20 cellular contexts compared by ENCODE assay signal in the genomic region with DNA sequence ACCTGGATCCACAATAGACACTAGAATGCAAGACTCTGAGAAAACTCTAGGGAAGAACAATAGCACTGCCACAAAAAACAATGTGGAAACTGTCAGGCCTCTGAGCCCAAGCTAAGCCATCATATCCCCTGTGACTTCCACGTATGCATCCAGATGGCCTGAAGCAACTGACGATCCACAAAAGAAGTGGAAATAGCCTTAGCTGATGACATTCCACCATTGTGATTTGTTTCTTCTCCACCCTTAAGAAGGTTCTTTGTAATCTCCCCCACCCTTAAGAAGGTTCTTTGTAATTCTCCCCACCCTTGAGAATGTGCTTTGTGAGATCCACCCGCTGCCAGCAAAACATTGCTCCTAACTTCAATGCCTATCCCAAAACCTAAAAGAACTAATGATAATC. TPM values are rescaled to one million over a fixed set of nuclear protein-coding genes. Genes with fewer than 3 reads are reported as not detected.
A peak's percentile ranks its signal among the peaks of the same experiment; 100 is the strongest.
DNase-seq lines count a peak whose midpoint lies in the region; FAIRE-seq and TF ChIP-seq lines count a peak whose summit lies in the region.
"Had no signal": no experiment of that assay in that cellular context is flagged by ENCODE, and none has a peak within 500 bp of the region (broad histone marks: within the 10 kb centered on the region; RNA-seq: fewer than 3 reads in every experiment).

No MANE protein-coding gene starts in this region.

- peaks cover 41% of the 10 kb centered on the region for H3F3A ChIP-seq in neural progenitor cell (ENCODE audit: low read depth)

- H3K27ac ChIP-seq in neural progenitor cell (peak overlapping the region; percentile 85), kidney (ENCODE audit: low read depth in 2 of 2, low read length in 2 of 2) (no peak overlapping the region)
- H3K27ac ChIP-seq: C4-2B, GM23248 had no signal

- no peak for TF ChIP-seq CTCF in endothelial cell (IDR thresholded peaks at IDR 0.05; ENCODE audit: unreplicated experiment)
- no peak for TF ChIP-seq CTCF in neural progenitor cell (IDR thresholded peaks at IDR 0.05)
- no peak for TF ChIP-seq CTCF in kidney (IDR thresholded peaks at IDR 0.05; ENCODE audit: borderline replicate concordance, extremely low read depth, insufficient read depth)

- H3K27me3 Mint-ChIP-seq in IgD-negative memory B cell (peaks cover 50% of the 10 kb centered on the region), endothelial cell (ENCODE audit: unreplicated experiment) (peaks cover 1% of the 10 kb centered on the region), neural progenitor cell (ENCODE audit: insufficient read depth, low read depth) (peaks cover 8% of the 10 kb centered on the region)

- FAIRE-seq in kidney (lab: Jason Lieb, UNC), result no peak
- FAIRE-seq: D721Med, GM12878, GM19239, HTR-8/SVneo had no signal

- intact Hi-C loops in kidney (cut with DNase I), result no loop called here

- H4K20me1 ChIP-seq in neural progenitor cell (ENCODE audit: low read depth), result no peaks in the 10 kb centered on the region

- H3K9me3 Mint-ChIP-seq in IgD-negative memory B cell (peaks cover 0 to 1% (median 0%) of the 10 kb centered on the region in 3 donors), endothelial cell (ENCODE audit: unreplicated experiment) (no peaks in the 10 kb centered on the region), neural progenitor cell (peaks cover 20% of the 10 kb centered on the region)
- H3K9me3 Mint-ChIP-seq: CD4-positive, alpha-beta T cell; HFFc6 had no signal

- H3K4me1 ChIP-seq in neural progenitor cell, result peaks cover 30% of the 10 kb centered on the region
- H3K4me1 ChIP-seq in kidney (ENCODE audit: control insufficient read depth in 1 of 2, insufficient read depth in 1 of 2, low read depth in 1 of 2, low read length in 2 of 2), result no peaks in the 10 kb centered on the region

- peak overlapping the region; percentile 6 to 45 (median 41) for H3K27ac Mint-ChIP-seq in IgD-negative memory B cell
- peak overlapping the region; percentile 38 for H3K27ac Mint-ChIP-seq in endothelial cell (ENCODE audit: unreplicated experiment)
- peak overlapping the region; percentile 43 for H3K27ac Mint-ChIP-seq in neural progenitor cell
- H3K27ac Mint-ChIP-seq: CD4-positive, alpha-beta T cell; HFFc6 had no signal

- H3K9me3 ChIP-seq in neural progenitor cell (ENCODE audit: low read depth) (no peaks in the 10 kb centered on the region), kidney (ENCODE audit: control insufficient read depth in 1 of 2, low read length in 2 of 2) (no peaks in the 10 kb centered on the region)

- no peaks in the 10 kb centered on the region for H3K36me3 ChIP-seq in neural progenitor cell
- no peaks in the 10 kb centered on the region for H3K36me3 ChIP-seq in kidney (ENCODE audit: control insufficient read depth in 1 of 2, insufficient read depth in 2 of 2, low read length in 2 of 2)

- DNase-seq in ELF-1 (ENCODE audit: low read depth, low spot score) (peak; percentile 51), endothelial cell (ENCODE audit: low spot score) (no peak), neural progenitor cell (ENCODE audit: low spot score) (peak; percentile 48), kidney (no peak), AG20443 (ENCODE audit: low spot score) (no peak)
- DNase-seq in stimulated activated CD4-positive, alpha-beta T cell treated with anti-CD3 and anti-CD28 coated beads, Interleukin-2, amount 100 ng/mL, for 24 hours, result no peak
- DNase-seq: Caco-2; CD4-positive, alpha-beta T cell; DMS79; GF-D8; GM23248; HFFc6; IMR-90; KBM-7 had no signal

- H2AFZ ChIP-seq in neural progenitor cell (replicated peaks), result no peak overlapping the region
- H2AFZ ChIP-seq: GM23248 had no signal

- H3K36me3 Mint-ChIP-seq in IgD-negative memory B cell (peaks cover 4% of the 10 kb centered on the region), endothelial cell (ENCODE audit: low read depth, unreplicated experiment) (peaks cover 4% of the 10 kb centered on the region), neural progenitor cell (no peaks in the 10 kb centered on the region)

- H3K9ac ChIP-seq in neural progenitor cell (no peak overlapping the region), kidney (ENCODE audit: low read length in 2 of 2) (no peak overlapping the region)
- H3K9ac ChIP-seq: GM23248 had no signal

- peaks cover 13 to 21% (median 20%) of the 10 kb centered on the region in 3 donors for H3K4me1 Mint-ChIP-seq in IgD-negative memory B cell
- peaks cover 10% of the 10 kb centered on the region for H3K4me1 Mint-ChIP-seq in endothelial cell (ENCODE audit: unreplicated experiment)
- H3K4me1 Mint-ChIP-seq in neural progenitor cell, result peaks cover 29% of the 10 kb centered on the region

- H3K4me2 ChIP-seq in neural progenitor cell, result no peak overlapping the region

- no peak overlapping the region for H3K4me3 ChIP-seq in neural progenitor cell
- H3K4me3 ChIP-seq in kidney (ENCODE audit: low read length in 2 of 2), result no peak overlapping the region
- H3K4me3 ChIP-seq: GM12878, GM23248 had no signal

- no peaks in the 10 kb centered on the region for H3K27me3 ChIP-seq in neural progenitor cell

- no peak overlapping the region for H3K4me3 Mint-ChIP-seq in IgD-negative memory B cell
- no peak overlapping the region for H3K4me3 Mint-ChIP-seq in endothelial cell (ENCODE audit: unreplicated experiment)
- no peak overlapping the region for H3K4me3 Mint-ChIP-seq in neural progenitor cell
- H3K4me3 Mint-ChIP-seq: CD4-positive, alpha-beta T cell; HFFc6 had no signal

- no peaks in the 10 kb centered on the region for H3K79me2 ChIP-seq in neural progenitor cell (ENCODE audit: low read depth)

RNA-seq across cellular contexts. Expression of a gene that starts 39.2 kb away (rescaled TPM):
- 3.0 TPM for polyA plus RNA-seq in IgD-negative memory B cell
- total RNA-seq in endothelial cell (ENCODE audit: unreplicated experiment), result 13.1 TPM
- 11.4 and 14.9 TPM in 2 replicates for total RNA-seq in neural progenitor cell (ENCODE audit: low replicate concordance)
- 29.4 TPM for total RNA-seq in kidney
- 1.9 TPM for polyA plus RNA-seq in kidney (ENCODE audit: insufficient read depth, low read depth, low replicate concordance)

Comparison
In these comparisons a context has a peak if more than half of its experiments do, and no peak if none do; other contexts are left out.
1. DNase-seq: peak in ELF-1 (single experiment) and neural progenitor cell (single experiment); none in endothelial cell (single experiment), stimulated activated CD4-positive, alpha-beta T cell treated with anti-CD3 and anti-CD28 coated beads, Interleukin-2, amount 100 ng/mL, for 24 hours (0 of 2), kidney (single experiment) and AG20443 (single experiment).
2. Peak in every context shown above with its lines, with median percentiles within 50 percentile points of each other: H3K27ac Mint-ChIP-seq.